33 cellular contexts compared by ENCODE assay signal in the genomic region with DNA sequence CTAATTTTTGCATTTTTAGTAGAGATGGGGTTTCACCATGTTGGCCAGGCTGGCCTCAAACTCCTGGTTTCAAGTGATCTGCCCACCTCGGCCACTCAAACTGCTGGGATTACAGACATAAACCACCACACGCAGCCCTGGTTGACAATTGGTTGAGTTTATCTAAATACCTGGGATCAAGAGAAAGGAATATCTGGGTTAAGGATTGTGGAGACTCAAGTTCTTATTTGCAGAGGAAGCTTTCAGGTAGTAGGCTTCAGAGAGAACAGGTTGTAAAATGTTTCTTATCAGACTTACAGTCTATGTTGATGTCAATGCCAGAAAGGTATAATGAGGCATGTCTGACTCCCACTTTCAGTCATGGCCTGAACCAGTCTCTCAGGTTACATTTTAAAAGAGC. TPM values are rescaled to one million over a fixed set of nuclear protein-coding genes. Genes with fewer than 3 reads are reported as not detected.
"Had no signal": no experiment of that assay in that cellular context is flagged by ENCODE, and none has a peak within 500 bp of the region (broad histone marks: within the 10 kb centered on the region; RNA-seq: fewer than 3 reads in every experiment).

No MANE protein-coding gene starts in this region.

- H3K27me3 Mint-ChIP-seq: progenitor cell of endocrine pancreas; stimulated activated memory B cell treated with anti-CD40 and anti-IgM and Interleukin-4, amounts not matched to agents 10 μg/mL and 1 μg/mL and 100 μg/mL, for 72 hours had no signal

- H3K36me3 ChIP-seq: ovary, right lobe of liver, sigmoid colon, suprapubic skin, tibial artery, transverse colon, upper lobe of left lung, vagina had no signal

- H3K27ac Mint-ChIP-seq: naive thymus-derived CD8-positive, alpha-beta T cell; natural killer cell treated with Interleukin-12 subunit alpha and Interleukin-12 subunit beta and Interleukin-15 and Interleukin-18, amount 100 ng/mL, for 72 hours; nephron progenitor cell; progenitor cell of endocrine pancreas; stimulated activated memory B cell treated with anti-CD40 and anti-IgM and Interleukin-4, amounts not matched to agents 10 μg/mL and 1 μg/mL and 100 μg/mL, for 72 hours; stimulated activated naive CD8-positive, alpha-beta T cell treated with anti-CD3 and anti-CD28 coated beads, Interleukin-15, amount 100 ng/mL, for 72 hours had no signal

- FAIRE-seq: small intestine, urothelium cell line had no signal

- H3K9me3 Mint-ChIP-seq: natural killer cell treated with Interleukin-12 subunit alpha and Interleukin-12 subunit beta and Interleukin-15 and Interleukin-18, amount 100 ng/mL, for 72 hours; stimulated activated memory B cell treated with anti-CD40 and anti-IgM and Interleukin-4, amounts not matched to agents 10 μg/mL and 1 μg/mL and 100 μg/mL, for 72 hours; stimulated activated naive CD8-positive, alpha-beta T cell treated with anti-CD3 and anti-CD28 coated beads, Interleukin-15, amount 100 ng/mL, for 72 hours had no signal

- H3K4me1 Mint-ChIP-seq: naive B cell; nephron progenitor cell; neural crest cell; stimulated activated memory B cell treated with anti-CD40 and anti-IgM and Interleukin-4, amounts not matched to agents 10 μg/mL and 1 μg/mL and 100 μg/mL, for 72 hours had no signal

- H3K9ac ChIP-seq: parathyroid adenoma had no signal

- H3K27ac ChIP-seq: ovary, parathyroid adenoma, psoas muscle, right lobe of liver, sigmoid colon, suprapubic skin, testis, tibial artery, transverse colon, upper lobe of left lung, vagina had no signal

- H3K27me3 ChIP-seq: ovary, right lobe of liver, sigmoid colon, suprapubic skin, testis, tibial artery, transverse colon, upper lobe of left lung, vagina had no signal

- H2AFZ ChIP-seq: parathyroid adenoma had no signal

- H3K4me3 ChIP-seq: ovary, psoas muscle, right lobe of liver, sigmoid colon, suprapubic skin, testis, tibial artery, transverse colon, upper lobe of left lung, vagina had no signal

- H3K9me3 ChIP-seq: ovary, psoas muscle, right lobe of liver, sigmoid colon, suprapubic skin, testis, tibial artery, transverse colon, upper lobe of left lung, vagina had no signal

- H3K4me3 Mint-ChIP-seq: naive B cell; naive thymus-derived CD8-positive, alpha-beta T cell; natural killer cell treated with Interleukin-12 subunit alpha and Interleukin-12 subunit beta and Interleukin-15 and Interleukin-18, amount 100 ng/mL, for 72 hours; nephron progenitor cell; neural crest cell; stimulated activated memory B cell treated with anti-CD40 and anti-IgM and Interleukin-4, amounts not matched to agents 10 μg/mL and 1 μg/mL and 100 μg/mL, for 72 hours; stimulated activated naive CD8-positive, alpha-beta T cell treated with anti-CD3 and anti-CD28 coated beads, Interleukin-15, amount 100 ng/mL, for 72 hours had no signal

- H3K4me1 ChIP-seq: parathyroid adenoma, psoas muscle, right lobe of liver, testis had no signal

- H3K36me3 Mint-ChIP-seq: naive B cell; natural killer cell treated with Interleukin-12 subunit alpha and Interleukin-12 subunit beta and Interleukin-15 and Interleukin-18, amount 100 ng/mL, for 72 hours; stimulated activated memory B cell treated with anti-CD40 and anti-IgM and Interleukin-4, amounts not matched to agents 10 μg/mL and 1 μg/mL and 100 μg/mL, for 72 hours had no signal

- H3K79me2 ChIP-seq: parathyroid adenoma had no signal

- DNase-seq: naive B cell; naive thymus-derived CD8-positive, alpha-beta T cell; nephron progenitor cell; occipital lobe; ovary; posterior cingulate gyrus; psoas muscle; right cardiac atrium; right lobe of liver; sigmoid colon; small intestine; stimulated activated CD4-positive, alpha-beta T cell treated with anti-CD3 and anti-CD28 coated beads, Interleukin-15, amount 100 ng/mL, for 24 hours; stimulated activated CD4-positive, alpha-beta T cell treated with anti-CD3 and anti-CD28 coated beads, Interleukin-2, amount 100 ng/mL, for 24 hours; stimulated activated CD4-positive, alpha-beta T cell treated with anti-CD3 and anti-CD28 coated beads, Interleukin-2, amount 100 ng/mL, for 48 hours; stimulated activated CD4-positive, alpha-beta T cell treated with anti-CD3 and anti-CD28 coated beads, Interleukin-4, amount 100 ng/mL, for 4 hours; stimulated activated CD8-positive, alpha-beta memory T cell treated with anti-CD3 and anti-CD28 coated beads, Interleukin-4, amount 100 ng/mL, for 48 hours; stimulated activated naive CD4-positive, alpha-beta T cell; stimulated activated naive CD8-positive, alpha-beta T cell treated with anti-CD3 and anti-CD28 coated beads, Interleukin-15, amount 100 ng/mL, for 72 hours; stimulated activated naive CD8-positive, alpha-beta T cell treated with anti-CD3 and anti-CD28 coated beads, Interleukin-15, Interleukin-2, amounts not matched to agents 100 U/mL and 50 U/mL, for 24 hours; substantia nigra; testis; tibial artery; transverse colon; upper lobe of left lung had no signal

RNA-seq across cellular contexts. Expression of a gene that starts 59.9 kb away (rescaled TPM):
- total RNA-seq: naive thymus-derived CD8-positive, alpha-beta T cell; natural killer cell treated with Interleukin-12 subunit alpha and Interleukin-12 subunit beta and Interleukin-15 and Interleukin-18, amount 100 ng/mL, for 72 hours; renal cortical epithelial cell had no signal
